ENCODE assay signal across 8 cellular contexts in genomic region chr11:66970808-66971442, GRCh38. TPM values are rescaled to one million over a fixed set of nuclear protein-coding genes. Genes with fewer than 3 reads are reported as not detected.
DNase-seq lines count a peak whose midpoint lies in the region; ATAC-seq, FAIRE-seq and TF ChIP-seq lines count a peak whose summit lies in the region.

No MANE protein-coding gene starts in this region.

- POLR2A ChIA-PET in PC-9 (lab: Charles Lee; ENCODE audit: unreplicated experiment) (interaction anchor here (0.5 to 0.7 kb wide), 6 partner anchors 19 to 504 kb away, joined by 3 to 5 read pairs (median 4); partner anchors contain the start of gene PELI3), endothelial cell of umbilical vein (lab: Charles Lee) (no interaction called here)

- no peaks in the 10 kb centered on the region for H3K27me3 ChIP-seq in PC-9 (ENCODE audit: insufficient read depth, low read depth)
- H3K27me3 ChIP-seq in endothelial cell of umbilical vein (ENCODE audit: control insufficient read depth in 2 of 2, insufficient read depth in 2 of 2, low read length in 2 of 2): no peaks in the 10 kb centered on the region

- H3K9me2 ChIP-seq in PC-9 (ENCODE audit: insufficient read depth): no peaks in the 10 kb centered on the region

- peaks cover 65% of the 10 kb centered on the region for H3F3A ChIP-seq in PC-9 (ENCODE audit: insufficient read depth, low read depth)

- H2AFZ ChIP-seq in PC-9 (no peak overlapping the region; the same call in 1 of the 2 replicates), endothelial cell of umbilical vein (ENCODE audit: low read depth, low read length) (peak overlapping the region; percentile 14)

- H3K9me3 ChIP-seq in PC-9 (ENCODE audit: insufficient read depth, low read depth) (no peaks in the 10 kb centered on the region), endothelial cell of umbilical vein (replicated peaks; ENCODE audit: control insufficient read depth, insufficient read depth, low read length) (no peaks in the 10 kb centered on the region)

- H3K36me3 ChIP-seq in PC-9 (ENCODE audit: low read depth) (no peaks in the 10 kb centered on the region), endothelial cell of umbilical vein (ENCODE audit: control insufficient read depth in 2 of 2, extremely low read depth in 1 of 2, insufficient read depth in 2 of 2, low read length in 2 of 2) (no peaks in the 10 kb centered on the region)

- DNase-seq in ELR (ENCODE audit: low read depth): peak; percentile 99
- peak; percentile 72 to 99 for DNase-seq in PC-9
- peak; percentile 74 for DNase-seq in endothelial cell of umbilical vein (ENCODE audit: low read depth, low spot score)
- peak; percentile 100 for DNase-seq in non-pigmented ciliary epithelial cell (ENCODE audit: low read depth)
- no peak for DNase-seq in GM10266 (ENCODE audit: extremely low spot score)

- peak overlapping the region; percentile 56 for H3K4me2 ChIP-seq in PC-9
- H3K4me2 ChIP-seq in endothelial cell of umbilical vein (ENCODE audit: insufficient read depth, low read length): no peak overlapping the region

- H4K20me1 ChIP-seq in PC-9 (ENCODE audit: insufficient read depth): no peaks in the 10 kb centered on the region
- H4K20me1 ChIP-seq in endothelial cell of umbilical vein (replicated peaks; ENCODE audit: control insufficient read depth, extremely low read depth, insufficient read depth, low read length): no peaks in the 10 kb centered on the region

- peak; percentile 86 for FAIRE-seq in endothelial cell of umbilical vein (lab: Jason Lieb, UNC)

- TF ChIP-seq CTCF in PC-9 (conservative IDR thresholded peaks at IDR 0.05): no peak
- TF ChIP-seq CTCF in endothelial cell of umbilical vein (IDR thresholded peaks at IDR 0.05; ENCODE audit: extremely low read depth in 1 of 2, insufficient read depth in 1 of 2, low read depth in 1 of 2, low read length in 2 of 2): no peak
- TF ChIP-seq CTCF in GM10266 (IDR thresholded peaks at IDR 0.05; ENCODE audit: control insufficient read depth, insufficient read depth, low read depth, missing control alignments): no peak

- TF ChIP-seq POLR2A in endothelial cell of umbilical vein (IDR thresholded peaks at IDR 0.05; ENCODE audit: low read depth, low read length): no peak

- CTCF ChIA-PET in PC-9 (lab: Charles Lee) (interaction anchor here (0.8 kb wide), 1 partner anchor 52 kb away, joined by 3 read pairs; the partner anchor contains the start of gene SYT12), endothelial cell of umbilical vein (lab: Charles Lee) (interaction anchor here (1.7 kb wide), 1 partner anchor 12 kb away, joined by 4 read pairs; the partner anchor contains the start of gene PC)

- H3K9me1 ChIP-seq in endothelial cell of umbilical vein (replicated peaks; ENCODE audit: control insufficient read depth, extremely low read depth, insufficient read depth, low read length): no peaks in the 10 kb centered on the region

- H3K4me1 ChIP-seq in PC-9 (replicated peaks; ENCODE audit: insufficient read depth) (peaks cover 77% of the 10 kb centered on the region), endothelial cell of umbilical vein (ENCODE audit: control insufficient read depth, extremely low read depth, insufficient read depth, low read length) (peaks cover 26% of the 10 kb centered on the region)

- ATAC-seq in HG03135 (IDR thresholded peaks at IDR 0.05; ENCODE audit: unreplicated experiment) (no peak), GM18517 (IDR thresholded peaks at IDR 0.05; ENCODE audit: unreplicated experiment) (no peak), HG02840 (IDR thresholded peaks at IDR 0.05; ENCODE audit: low FRiP score, unreplicated experiment) (no peak)

- H3K4me3 ChIP-seq in PC-9 (peak overlapping the region; percentile 13; the same call in 1 of the 2 replicates), endothelial cell of umbilical vein (replicated peaks in 1 of 3; ENCODE audit: insufficient read depth in 1 of 3, low read depth in 1 of 3, low read length in 3 of 3) (no peak overlapping the region)

- intact Hi-C loops in PC-9 (cut with micrococcal nuclease; ENCODE audit: unreplicated experiment): loop anchor here (1.0 to 5.0 kb wide), 2 partner anchors 79 to 89 kb away; no protein-coding TSS in a partner anchor
- intact Hi-C loops in endothelial cell of umbilical vein (cut with micrococcal nuclease): no loop called here

- dilution Hi-C loops in endothelial cell of umbilical vein (cut with MboI; ENCODE audit: extremely low pct_ligation_motif_present, low sequenced_read_pairs): no loop called here

- BruUV-seq in PC-9 (replicated peaks; lab: Mats Ljungman, UMichigan) (TSS peak; percentile 98), endothelial cell of umbilical vein (replicated peaks; lab: Mats Ljungman, UMichigan) (TSS peak; percentile 94)

- peak overlapping the region; percentile 22 for H3K9ac ChIP-seq in endothelial cell of umbilical vein (replicated peaks; ENCODE audit: extremely low read depth, insufficient read depth, low read length)

- peak overlapping the region; percentile 83 for H3K27ac ChIP-seq in PC-9
- H3K27ac ChIP-seq in endothelial cell of umbilical vein (ENCODE audit: insufficient read depth, low read depth, low read length): peak overlapping the region; percentile 69

- H3K79me2 ChIP-seq in PC-9 (ENCODE audit: low read depth): no peaks in the 10 kb centered on the region
- H3K79me2 ChIP-seq in endothelial cell of umbilical vein (ENCODE audit: control insufficient read depth, insufficient read depth, low read length): no peaks in the 10 kb centered on the region

TF ChIP-seq in endothelial cell of umbilical vein, 7 proteins besides CTCF, POLR2A, EP300 and RAD21:
- TF ChIP-seq MYC (IDR thresholded peaks at IDR 0.05; ENCODE audit: low read depth, low read length): no peak
- peak; percentile 54 for TF ChIP-seq POLR2AphosphoS5 (IDR thresholded peaks at IDR 0.05; ENCODE audit: insufficient read depth, low read depth, low read length)
- TF ChIP-seq FOS (IDR thresholded peaks at IDR 0.05; ENCODE audit: borderline replicate concordance, insufficient read depth, low read length): peak; percentile 97
- TF ChIP-seq MAX (IDR thresholded peaks at IDR 0.05; ENCODE audit: insufficient read depth, insufficient read length): no peak
- TF ChIP-seq GATA2 (IDR thresholded peaks at IDR 0.05; ENCODE audit: insufficient read depth, insufficient read length, low read depth, low read length): no peak
- no peak for TF ChIP-seq EZH2 (IDR thresholded peaks at IDR 0.05; ENCODE audit: borderline replicate concordance, low read depth, low read length, severe bottlenecking)
- TF ChIP-seq JUN (IDR thresholded peaks at IDR 0.05; ENCODE audit: borderline replicate concordance, insufficient read depth, insufficient read length, low read depth): peak; percentile 83
TF ChIP-seq in endothelial cell of umbilical vein: peak in this region for 3.

RNA-seq across cellular contexts. Expression of gene C11orf86, which starts 4.2 kb away (rescaled TPM):
- not detected in 2 replicates for total RNA-seq in PC-9 (2021)
- total RNA-seq in endothelial cell of umbilical vein: not detected in 2 replicates
- not detected in 2 replicates for polyA plus RNA-seq in endothelial cell of umbilical vein
- not detected in 2 replicates for polyA plus RNA-seq in endothelial cell of umbilical vein (2011; cell fraction: cytosol; rRNA removed)
- not detected in 2 replicates for polyA plus RNA-seq in endothelial cell of umbilical vein (2011; cell fraction: nucleus; rRNA removed)
- not detected in 2 replicates for polyA plus RNA-seq in endothelial cell of umbilical vein (2012)
- polyA minus RNA-seq in endothelial cell of umbilical vein: not detected in 2 replicates
- 14.4 TPM for polyA minus RNA-seq in endothelial cell of umbilical vein (2011; cell fraction: cytosol; rRNA and poly(A)+ RNA removed)
- 0.38 TPM in 1 of 2 replicates, not detected in the other for polyA minus RNA-seq in endothelial cell of umbilical vein (2011; cell fraction: nucleus; rRNA and poly(A)+ RNA removed)

RNA-seq across cellular contexts. Expression of gene PC, which starts 12.7 kb away (rescaled TPM):
- 34.9 and 38.9 TPM in 2 replicates for total RNA-seq in PC-9 (2021)
- total RNA-seq in endothelial cell of umbilical vein: 15.6 and 17.5 TPM in 2 replicates
- polyA plus RNA-seq in endothelial cell of umbilical vein: 5.5 and 5.8 TPM in 2 replicates
- 3.9 and 4.1 TPM in 2 replicates for polyA plus RNA-seq in endothelial cell of umbilical vein (2011; cell fraction: cytosol; rRNA removed)
- 10.9 and 13.8 TPM in 2 replicates for polyA plus RNA-seq in endothelial cell of umbilical vein (2011; cell fraction: nucleus; rRNA removed)
- polyA plus RNA-seq in endothelial cell of umbilical vein (2012): 5.4 and 10.6 TPM in 2 replicates
- 4.7 and 5.9 TPM in 2 replicates for polyA minus RNA-seq in endothelial cell of umbilical vein
- 50.3 TPM for polyA minus RNA-seq in endothelial cell of umbilical vein (2011; cell fraction: cytosol; rRNA and poly(A)+ RNA removed)
- polyA minus RNA-seq in endothelial cell of umbilical vein (2011; cell fraction: nucleus; rRNA and poly(A)+ RNA removed): 5.0 and 5.5 TPM in 2 replicates

RNA-seq across cellular contexts. Expression of gene SYT12, which starts 52.0 kb away (rescaled TPM):
- 11.1 and 12.3 TPM in 2 replicates for total RNA-seq in PC-9 (2021)
- total RNA-seq in endothelial cell of umbilical vein: not detected in 2 replicates
- not detected in 2 replicates for polyA plus RNA-seq in endothelial cell of umbilical vein
- not detected in 2 replicates for polyA plus RNA-seq in endothelial cell of umbilical vein (2011; cell fraction: cytosol; rRNA removed)
- not detected in 2 replicates for polyA plus RNA-seq in endothelial cell of umbilical vein (2011; cell fraction: nucleus; rRNA removed)
- polyA plus RNA-seq in endothelial cell of umbilical vein (2012): not detected in 2 replicates
- not detected in 2 replicates for polyA minus RNA-seq in endothelial cell of umbilical vein
- polyA minus RNA-seq in endothelial cell of umbilical vein (2011; cell fraction: cytosol; rRNA and poly(A)+ RNA removed): 16.8 TPM
- not detected in 2 replicates for polyA minus RNA-seq in endothelial cell of umbilical vein (2011; cell fraction: nucleus; rRNA and poly(A)+ RNA removed)

Comparison
In these comparisons a context has a peak if more than half of its experiments do, and no peak if none do; other contexts are left out.
1. RNA of gene SYT12, which starts 52.0 kb away (total RNA-seq): 11.1 to 12.3 TPM in PC-9; not detected in endothelial cell of umbilical vein; every median in the first group is over 10 times any median in the second.